ENCODE assay signal across 8 cellular contexts in genomic region chr15:42457445-42458442, GRCh38. TPM values are rescaled to one million over a fixed set of nuclear protein-coding genes. Genes with fewer than 3 reads are reported as not detected.
DNase-seq lines count a peak whose midpoint lies in the region; ATAC-seq and TF ChIP-seq lines count a peak whose summit lies in the region.

No MANE protein-coding gene starts in this region.

- intact Hi-C loops in left cardiac atrium (cut with DNase I): no loop called here

- TF ChIP-seq POLR2A in GM18505 (IDR thresholded peaks at IDR 0.05; ENCODE audit: borderline replicate concordance, extremely low read depth, insufficient read depth, insufficient read length): no peak

- DNase-seq in left cardiac atrium: peak; percentile 77
- peak; percentile 64 for DNase-seq in pulmonary artery endothelial cell (ENCODE audit: low read depth, low spot score)
- no peak for DNase-seq in NCI-H2081 (lab: John Stamatoyannopoulos, UW)
- DNase-seq in NCI-H1417 treated with DMSO at 0.1 percent for 48 hours (lab: John Stamatoyannopoulos, UW): no peak
- DNase-seq in RPMI8226: no peak

- H3K4me3 Mint-ChIP-seq in activated T-helper 17 cell treated with anti-CD3 and anti-CD28 coated beads, Interleukin-2, amount 50 U/mL, for 72 hours: no peak overlapping the region

- H3K36me3 Mint-ChIP-seq in activated T-helper 17 cell treated with anti-CD3 and anti-CD28 coated beads, Interleukin-2, amount 50 U/mL, for 72 hours (ENCODE audit: low read depth): peaks cover 26% of the 10 kb centered on the region

- H3K4me1 Mint-ChIP-seq in activated T-helper 17 cell treated with anti-CD3 and anti-CD28 coated beads, Interleukin-2, amount 50 U/mL, for 72 hours: no peaks in the 10 kb centered on the region

- peak overlapping the region; percentile 39 for H3K27ac Mint-ChIP-seq in activated T-helper 17 cell treated with anti-CD3 and anti-CD28 coated beads, Interleukin-2, amount 50 U/mL, for 72 hours

- H3K9me3 Mint-ChIP-seq in activated T-helper 17 cell treated with anti-CD3 and anti-CD28 coated beads, Interleukin-2, amount 50 U/mL, for 72 hours: no peaks in the 10 kb centered on the region

- H3K27me3 Mint-ChIP-seq in activated T-helper 17 cell treated with anti-CD3 and anti-CD28 coated beads, Interleukin-2, amount 50 U/mL, for 72 hours: no peaks in the 10 kb centered on the region

- peak; percentile 48 for ATAC-seq in GM18505 (IDR thresholded peaks at IDR 0.05; ENCODE audit: unreplicated experiment)
- peak; percentile 83 for ATAC-seq in HG02840 (IDR thresholded peaks at IDR 0.05; ENCODE audit: low FRiP score, unreplicated experiment)
- ATAC-seq in activated T-helper 17 cell treated with anti-CD3 and anti-CD28 coated beads, Interleukin-2, amount 50 U/mL, for 72 hours (replicated peaks): no peak
- ATAC-seq in left cardiac atrium: peak; percentile 93 to 95

RNA-seq across cellular contexts. Expression of gene ZNF106, which starts 33.2 kb away (rescaled TPM):
- 10 to 100 TPM; 55.1 to 58.1 TPM for total RNA-seq in activated T-helper 17 cell treated with anti-CD3 and anti-CD28 coated beads, Interleukin-2, amount 50 U/mL, for 72 hours
- 100 to 1,000 TPM; 379 to 380 TPM for total RNA-seq in left cardiac atrium
- 57.2 and 78.2 TPM in 2 replicates for total RNA-seq in pulmonary artery endothelial cell

RNA-seq across cellular contexts. Expression of gene SNAP23, which starts 37.7 kb away (rescaled TPM):
- 10 to 100 TPM; 48.4 to 58.8 TPM for total RNA-seq in activated T-helper 17 cell treated with anti-CD3 and anti-CD28 coated beads, Interleukin-2, amount 50 U/mL, for 72 hours
- 10 to 100 TPM; 32.0 to 35.0 TPM for total RNA-seq in left cardiac atrium
- 205 and 245 TPM in 2 replicates for total RNA-seq in pulmonary artery endothelial cell

Comparison
In these comparisons a context has a peak if more than half of its experiments do, and no peak if none do; other contexts are left out.
1. DNase-seq: peak in left cardiac atrium (single experiment) and pulmonary artery endothelial cell (single experiment); none in NCI-H2081 (0 of 2), NCI-H1417 treated with DMSO at 0.1 percent for 48 hours (single experiment) and RPMI8226 (single experiment).